Comparison of ENCODE assay signal across 8 cellular contexts in genomic region chr10:110076559-110077318, GRCh38.
DNase-seq lines count a peak whose midpoint lies in the region; ATAC-seq, FAIRE-seq and TF ChIP-seq lines count a peak whose summit lies in the region.

No MANE protein-coding gene starts in this region.

- peak; percentile 26 to 46; a peak in 1 of 4 replicates for TF ChIP-seq EP300 in GM12878 (IDR thresholded peaks at IDR 0.05; ENCODE audit: borderline replicate concordance in 1 of 2, control insufficient read depth in 1 of 2, low read depth in 2 of 2, low read length in 2 of 2)

- H3K27ac ChIP-seq in GM12878 (ENCODE audit: control insufficient read depth, insufficient read depth): peak overlapping the region; percentile 87
- H3K27ac ChIP-seq in substantia nigra (ENCODE audit: low read depth, low read length, poor library complexity, severe bottlenecking): peak overlapping the region; percentile 84

- no peak for DNase-seq in activated CD4-positive, alpha-beta T cell treated with anti-CD3 and anti-CD28 coated beads for 36 hours
- no peak for DNase-seq in activated CD4-positive, alpha-beta T cell treated with anti-CD3 and anti-CD28 coated beads for 1 hour
- DNase-seq in NAMALWA (ENCODE audit: low spot score) (peak; percentile 72), GM12878 (ENCODE audit: low read depth, low spot score) (peak; percentile 76), left colon (peak in 1 of 2 donors; percentile 58), substantia nigra (lab: John Stamatoyannopoulos, UW) (no peak), cerebellar nuclear complex (lab: John Stamatoyannopoulos, UW) (no peak)

- no peak for TF ChIP-seq POLR2A in GM12878 (IDR thresholded peaks at IDR 0.05; ENCODE audit: low read depth, low read length)

- no peaks in the 10 kb centered on the region; the same call in 2 of the 3 replicates for H3K9me3 ChIP-seq in GM12878 (replicated peaks; ENCODE audit: control insufficient read depth, insufficient read depth, low read length)

- H3K27me3 ChIP-seq in GM12878 (replicated peaks in 1 of 2; ENCODE audit: control insufficient read depth in 2 of 2, insufficient read depth in 2 of 2, low read length in 1 of 2): no peaks in the 10 kb centered on the region

- H3K4me3 Mint-ChIP-seq in activated CD4-positive, alpha-beta T cell treated with anti-CD3 and anti-CD28 coated beads for 36 hours: peak overlapping the region; percentile 75

- POLR2A ChIA-PET in activated CD4-positive, alpha-beta T cell treated with anti-CD3 and anti-CD28 coated beads for 36 hours (lab: Charles Lee): interaction anchor here (0.7 to 1.6 kb wide), 3 partner anchors 9 to 66 kb away, joined by 5 to 11 read pairs (median 8); no protein-coding TSS in a partner anchor
- POLR2A ChIA-PET in GM12878 (lab: Charles Lee): interaction anchor here (0.6 to 3.1 kb wide), 6 partner anchors 8 to 842 kb away, joined by 3 to 27 read pairs (median 5); partner anchors contain the start of gene BBIP1

- H3K27me3 Mint-ChIP-seq in activated CD4-positive, alpha-beta T cell treated with anti-CD3 and anti-CD28 coated beads for 36 hours: no peaks in the 10 kb centered on the region

- no TSS peak for BruUV-seq in GM12878 (replicated peaks; lab: Mats Ljungman, UMichigan)

- no peaks in the 10 kb centered on the region for H3K36me3 ChIP-seq in GM12878 (ENCODE audit: control insufficient read depth in 2 of 2, insufficient read depth in 2 of 2, low read length in 1 of 2)

- peaks cover 34% of the 10 kb centered on the region for H3K4me1 ChIP-seq in GM12878 (ENCODE audit: control insufficient read depth, insufficient read depth, low read length)

- H3K79me2 ChIP-seq in GM12878 (ENCODE audit: control insufficient read depth, insufficient read depth, low read length): peaks cover 60% of the 10 kb centered on the region

- peak overlapping the region; percentile 43 for H3K4me3 ChIP-seq in GM12878

- CTCF ChIA-PET in activated CD4-positive, alpha-beta T cell treated with anti-CD3 and anti-CD28 coated beads for 36 hours (lab: Charles Lee): interaction anchor here (0.7 to 3.5 kb wide), 10 partner anchors 11 to 193 kb away, joined by 3 to 13 read pairs (median 3); no protein-coding TSS in a partner anchor
- CTCF ChIA-PET in GM12878 (lab: Yijun Ruan, JAX): interaction anchor here (0.8 to 3.6 kb wide), 14 partner anchors 9 to 193 kb away, joined by 3 to 13 read pairs (median 4); no protein-coding TSS in a partner anchor

- intact Hi-C loops in activated CD4-positive, alpha-beta T cell treated with anti-CD3 and anti-CD28 coated beads for 36 hours (cut with DNase I, micrococcal nuclease): loop anchor here in 1 of 2 experiments (1.0 to 2.0 kb wide), 2 partner anchors 8 to 42 kb away; no protein-coding TSS in a partner anchor
- intact Hi-C loops in GM12878 (cut with micrococcal nuclease; ENCODE audit: unreplicated experiment) (loop anchor here (2.0 to 5.0 kb wide), 2 partner anchors 70 to 791 kb away; partner anchors contain the start of gene ADD3), left colon (cut with DNase I, micrococcal nuclease) (no loop called here)

- H3K9me3 Mint-ChIP-seq in activated CD4-positive, alpha-beta T cell treated with anti-CD3 and anti-CD28 coated beads for 36 hours (ENCODE audit: low read depth): no peaks in the 10 kb centered on the region

- SMC1A ChIA-PET in GM12878 (lab: Charles Lee; ENCODE audit: uncharacterized antibody, unreplicated experiment): interaction anchor here (0.7 to 12.9 kb wide), 18 partner anchors 9 to 193 kb away, joined by 3 to 172 read pairs (median 4); no protein-coding TSS in a partner anchor

- peak; percentile 11; the same call in 1 of the 2 replicates for TF ChIP-seq RAD21 in GM12878 (IDR thresholded peaks at IDR 0.05; ENCODE audit: insufficient read depth, low read depth, low read length)

- H3K4me2 ChIP-seq in GM12878 (ENCODE audit: control insufficient read depth, insufficient read depth): peak overlapping the region; percentile 85

- in situ Hi-C loops in GM12878 (cut with MboI): no loop called here

- ATAC-seq in activated CD4-positive, alpha-beta T cell treated with anti-CD3 and anti-CD28 coated beads for 36 hours: peak; percentile 45
- ATAC-seq in HG02678 (IDR thresholded peaks at IDR 0.05; ENCODE audit: unreplicated experiment) (peak; percentile 72), GM12878 (peak; percentile 83), left colon (peak; percentile 85)

- TF ChIP-seq CTCF in GM12878 (IDR thresholded peaks at IDR 0.05 in 2 of 3, conservative IDR thresholded peaks at IDR 0.05 in 1 of 3; ENCODE audit: control insufficient read depth in 2 of 3, extremely low read depth in 1 of 3, insufficient read depth in 1 of 3, low read depth in 3 of 3, low read length in 3 of 3): no peak

- H4K20me1 ChIP-seq in GM12878 (ENCODE audit: control insufficient read depth, insufficient read depth): no peaks in the 10 kb centered on the region

- no peaks in the 10 kb centered on the region for H3K36me3 Mint-ChIP-seq in activated CD4-positive, alpha-beta T cell treated with anti-CD3 and anti-CD28 coated beads for 36 hours (ENCODE audit: low read depth)

- H3K27ac Mint-ChIP-seq in activated CD4-positive, alpha-beta T cell treated with anti-CD3 and anti-CD28 coated beads for 36 hours: peak overlapping the region; percentile 98

- peak overlapping the region; percentile 37 for H2AFZ ChIP-seq in GM12878 (ENCODE audit: control insufficient read depth, low read depth, low read length)

- H3K4me1 Mint-ChIP-seq in activated CD4-positive, alpha-beta T cell treated with anti-CD3 and anti-CD28 coated beads for 36 hours: peaks cover 85% of the 10 kb centered on the region

- FAIRE-seq in GM12878 (lab: Jason Lieb, UNC): peak; percentile 7

- RAD21 ChIA-PET in GM12878 (lab: Charles Lee; ENCODE audit: unreplicated experiment): interaction anchor here (0.7 to 10.2 kb wide), 9 partner anchors 8 to 99 kb away, joined by 3 to 128 read pairs (median 3); partner anchors contain the start of gene ADD3

- peak overlapping the region; percentile 61 for H3K9ac ChIP-seq in GM12878 (ENCODE audit: control insufficient read depth, insufficient read depth, low read length)

TF ChIP-seq in GM12878, 131 proteins besides CTCF, POLR2A, EP300 and RAD21 (continues in another document):
- peak in 1 of 2 experiments; percentile 56; a peak in 1 of 4 replicates for TF ChIP-seq ETV6 (conservative IDR thresholded peaks at IDR 0.05 in 1 of 2, IDR thresholded peaks at IDR 0.05 in 1 of 2; ENCODE audit: borderline replicate concordance in 1 of 2, low read depth in 1 of 2)
- TF ChIP-seq SKIL (IDR thresholded peaks at IDR 0.05; ENCODE audit: low read depth, poor library complexity, severe bottlenecking): peak; percentile 62
- TF ChIP-seq DPF2 (IDR thresholded peaks at IDR 0.05): peak; percentile 48; the same call in 1 of the 2 replicates
- no peak; the same call in 1 of the 2 replicates for TF ChIP-seq RELB (IDR thresholded peaks at IDR 0.05; ENCODE audit: low read depth)
- TF ChIP-seq E4F1 (IDR thresholded peaks at IDR 0.05; ENCODE audit: borderline replicate concordance, partially characterized antibody): no peak
- peak; percentile 66 for TF ChIP-seq JUNB (IDR thresholded peaks at IDR 0.05)
- TF ChIP-seq CREB1 (IDR thresholded peaks at IDR 0.05; ENCODE audit: low read depth): 0 out of 2 replicates have a peak, but pooled peaks have one; percentile 39
- peak; percentile 24; the same call in 1 of the 2 replicates for TF ChIP-seq SPI1 (IDR thresholded peaks at IDR 0.05; ENCODE audit: borderline replicate concordance, insufficient read depth, low read depth, low read length)
- peak; percentile 78; the same call in 1 of the 2 replicates for TF ChIP-seq FOXM1 (IDR thresholded peaks at IDR 0.05; ENCODE audit: low read depth, low read length)

Comparison
In these comparisons a context has a peak if more than half of its experiments do, and no peak if none do; other contexts are left out.
1. DNase-seq: peak in NAMALWA (single experiment) and GM12878 (single experiment); none in activated CD4-positive, alpha-beta T cell treated with anti-CD3 and anti-CD28 coated beads for 36 hours (single experiment), activated CD4-positive, alpha-beta T cell treated with anti-CD3 and anti-CD28 coated beads for 1 hour (single experiment), substantia nigra (0 of 49) and cerebellar nuclear complex (0 of 2).
2. Peak in every context shown above with its lines, with median percentiles within 50 percentile points of each other: ATAC-seq.